1 cellular context compared by ENCODE assay signal in the genomic region with DNA sequence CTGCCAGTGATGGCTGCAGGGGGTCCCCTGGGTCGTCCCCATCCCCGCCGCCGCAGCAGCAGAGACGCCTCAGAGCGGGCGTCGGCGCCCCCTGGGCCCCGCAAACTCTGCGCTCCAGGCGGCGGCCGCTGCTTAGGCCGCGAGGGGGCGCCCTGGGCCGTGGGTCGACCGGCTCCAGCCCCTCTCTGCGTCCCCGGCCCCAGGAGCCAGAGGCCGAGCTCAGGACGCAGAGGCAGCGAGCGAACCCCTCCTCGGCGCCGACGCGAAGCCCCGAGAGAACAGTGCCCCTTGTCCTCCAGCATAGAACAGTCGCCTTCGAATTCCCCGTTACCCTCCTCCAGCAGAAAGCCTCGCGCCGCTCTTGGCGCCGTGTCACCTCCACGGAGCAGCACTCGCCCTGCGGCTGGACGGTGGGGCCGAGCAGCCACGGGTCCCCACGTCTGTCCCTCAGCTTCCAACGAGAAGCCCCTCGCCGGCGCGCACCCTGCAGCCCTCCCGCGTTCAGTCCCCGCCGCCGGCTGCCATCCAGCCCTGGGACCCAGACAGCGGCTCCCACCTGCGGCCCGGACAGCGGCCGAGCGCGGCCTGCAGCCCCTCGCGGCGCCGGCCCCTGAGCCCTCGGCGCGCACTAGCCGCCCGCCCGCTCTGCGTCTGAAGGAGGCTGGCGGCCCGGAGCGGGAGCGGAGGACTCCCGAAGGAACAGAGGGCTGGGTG.
TF ChIP-seq lines count a peak whose summit lies in the region.

No MANE protein-coding gene starts in this region.

TF ChIP-seq in WTC11, 78 proteins besides CTCF, POLR2A, EP300 and RAD21 (continued from another document and continues in another):
- TF ChIP-seq, protein P1, sequence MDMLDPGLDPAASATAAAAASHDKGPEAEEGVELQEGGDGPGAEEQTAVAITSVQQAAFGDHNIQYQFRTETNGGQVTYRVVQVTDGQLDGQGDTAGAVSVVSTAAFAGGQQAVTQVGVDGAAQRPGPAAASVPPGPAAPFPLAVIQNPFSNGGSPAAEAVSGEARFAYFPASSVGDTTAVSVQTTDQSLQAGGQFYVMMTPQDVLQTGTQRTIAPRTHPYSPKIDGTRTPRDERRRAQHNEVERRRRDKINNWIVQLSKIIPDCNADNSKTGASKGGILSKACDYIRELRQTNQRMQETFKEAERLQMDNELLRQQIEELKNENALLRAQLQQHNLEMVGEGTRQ (CRISPR knock-in tag; IDR thresholded peaks at IDR 0.05): no peak
- no peak for TF ChIP-seq ATF2 (CRISPR knock-in tag; IDR thresholded peaks at IDR 0.05; ENCODE audit: borderline replicate concordance, low read depth)
- TF ChIP-seq ZNF121 (CRISPR knock-in tag; IDR thresholded peaks at IDR 0.05): no peak
- TF ChIP-seq NFATC4 (CRISPR knock-in tag; IDR thresholded peaks at IDR 0.05): 0 out of 2 replicates have a peak, but pooled peaks have one; percentile 21
- TF ChIP-seq, protein P2, sequence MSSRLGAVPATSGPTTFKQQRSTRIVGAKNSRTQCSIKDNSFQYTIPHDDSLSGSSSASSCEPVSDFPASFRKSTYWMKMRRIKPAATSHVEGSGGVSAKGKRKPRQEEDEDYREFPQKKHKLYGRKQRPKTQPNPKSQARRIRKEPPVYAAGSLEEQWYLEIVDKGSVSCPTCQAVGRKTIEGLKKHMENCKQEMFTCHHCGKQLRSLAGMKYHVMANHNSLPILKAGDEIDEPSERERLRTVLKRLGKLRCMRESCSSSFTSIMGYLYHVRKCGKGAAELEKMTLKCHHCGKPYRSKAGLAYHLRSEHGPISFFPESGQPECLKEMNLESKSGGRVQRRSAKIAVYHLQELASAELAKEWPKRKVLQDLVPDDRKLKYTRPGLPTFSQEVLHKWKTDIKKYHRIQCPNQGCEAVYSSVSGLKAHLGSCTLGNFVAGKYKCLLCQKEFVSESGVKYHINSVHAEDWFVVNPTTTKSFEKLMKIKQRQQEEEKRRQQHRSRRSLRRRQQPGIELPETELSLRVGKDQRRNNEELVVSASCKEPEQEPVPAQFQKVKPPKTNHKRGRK (CRISPR knock-in tag; IDR thresholded peaks at IDR 0.05; ENCODE audit: borderline replicate concordance): no peak
- no peak for TF ChIP-seq TEAD4 (CRISPR knock-in tag; IDR thresholded peaks at IDR 0.05)
- no peak for TF ChIP-seq MLX (CRISPR knock-in tag; IDR thresholded peaks at IDR 0.05)
- no peak for TF ChIP-seq JUN (CRISPR knock-in tag; IDR thresholded peaks at IDR 0.05)
- TF ChIP-seq PREB (CRISPR knock-in tag; IDR thresholded peaks at IDR 0.05; ENCODE audit: borderline replicate concordance): no peak
- peak; percentile 53 for TF ChIP-seq FOXK1 (CRISPR knock-in tag; IDR thresholded peaks at IDR 0.05)
- TF ChIP-seq ZNF423 (CRISPR knock-in tag; IDR thresholded peaks at IDR 0.05): peak; percentile 61; the same call in 1 of the 2 replicates
- TF ChIP-seq IRF1 (CRISPR knock-in tag; IDR thresholded peaks at IDR 0.05): no peak
- TF ChIP-seq, protein P3, sequence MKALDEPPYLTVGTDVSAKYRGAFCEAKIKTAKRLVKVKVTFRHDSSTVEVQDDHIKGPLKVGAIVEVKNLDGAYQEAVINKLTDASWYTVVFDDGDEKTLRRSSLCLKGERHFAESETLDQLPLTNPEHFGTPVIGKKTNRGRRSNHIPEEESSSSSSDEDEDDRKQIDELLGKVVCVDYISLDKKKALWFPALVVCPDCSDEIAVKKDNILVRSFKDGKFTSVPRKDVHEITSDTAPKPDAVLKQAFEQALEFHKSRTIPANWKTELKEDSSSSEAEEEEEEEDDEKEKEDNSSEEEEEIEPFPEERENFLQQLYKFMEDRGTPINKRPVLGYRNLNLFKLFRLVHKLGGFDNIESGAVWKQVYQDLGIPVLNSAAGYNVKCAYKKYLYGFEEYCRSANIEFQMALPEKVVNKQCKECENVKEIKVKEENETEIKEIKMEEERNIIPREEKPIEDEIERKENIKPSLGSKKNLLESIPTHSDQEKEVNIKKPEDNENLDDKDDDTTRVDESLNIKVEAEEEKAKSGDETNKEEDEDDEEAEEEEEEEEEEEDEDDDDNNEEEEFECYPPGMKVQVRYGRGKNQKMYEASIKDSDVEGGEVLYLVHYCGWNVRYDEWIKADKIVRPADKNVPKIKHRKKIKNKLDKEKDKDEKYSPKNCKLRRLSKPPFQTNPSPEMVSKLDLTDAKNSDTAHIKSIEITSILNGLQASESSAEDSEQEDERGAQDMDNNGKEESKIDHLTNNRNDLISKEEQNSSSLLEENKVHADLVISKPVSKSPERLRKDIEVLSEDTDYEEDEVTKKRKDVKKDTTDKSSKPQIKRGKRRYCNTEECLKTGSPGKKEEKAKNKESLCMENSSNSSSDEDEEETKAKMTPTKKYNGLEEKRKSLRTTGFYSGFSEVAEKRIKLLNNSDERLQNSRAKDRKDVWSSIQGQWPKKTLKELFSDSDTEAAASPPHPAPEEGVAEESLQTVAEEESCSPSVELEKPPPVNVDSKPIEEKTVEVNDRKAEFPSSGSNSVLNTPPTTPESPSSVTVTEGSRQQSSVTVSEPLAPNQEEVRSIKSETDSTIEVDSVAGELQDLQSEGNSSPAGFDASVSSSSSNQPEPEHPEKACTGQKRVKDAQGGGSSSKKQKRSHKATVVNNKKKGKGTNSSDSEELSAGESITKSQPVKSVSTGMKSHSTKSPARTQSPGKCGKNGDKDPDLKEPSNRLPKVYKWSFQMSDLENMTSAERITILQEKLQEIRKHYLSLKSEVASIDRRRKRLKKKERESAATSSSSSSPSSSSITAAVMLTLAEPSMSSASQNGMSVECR (CRISPR knock-in tag; IDR thresholded peaks at IDR 0.05; ENCODE audit: borderline replicate concordance): peak; percentile 78; the same call in 1 of the 2 replicates
- no peak for TF ChIP-seq ATF1 (CRISPR knock-in tag; IDR thresholded peaks at IDR 0.05)
- no peak for TF ChIP-seq OVOL2 (CRISPR knock-in tag; IDR thresholded peaks at IDR 0.05; ENCODE audit: borderline replicate concordance)
- TF ChIP-seq, protein P4, sequence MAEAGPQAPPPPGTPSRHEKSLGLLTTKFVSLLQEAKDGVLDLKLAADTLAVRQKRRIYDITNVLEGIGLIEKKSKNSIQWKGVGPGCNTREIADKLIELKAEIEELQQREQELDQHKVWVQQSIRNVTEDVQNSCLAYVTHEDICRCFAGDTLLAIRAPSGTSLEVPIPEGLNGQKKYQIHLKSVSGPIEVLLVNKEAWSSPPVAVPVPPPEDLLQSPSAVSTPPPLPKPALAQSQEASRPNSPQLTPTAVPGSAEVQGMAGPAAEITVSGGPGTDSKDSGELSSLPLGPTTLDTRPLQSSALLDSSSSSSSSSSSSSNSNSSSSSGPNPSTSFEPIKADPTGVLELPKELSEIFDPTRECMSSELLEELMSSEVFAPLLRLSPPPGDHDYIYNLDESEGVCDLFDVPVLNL (CRISPR knock-in tag; IDR thresholded peaks at IDR 0.05; ENCODE audit: borderline replicate concordance, low read depth): no peak
- TF ChIP-seq ZNF425 (CRISPR knock-in tag; conservative IDR thresholded peaks at IDR 0.05): no peak
- TF ChIP-seq RORB (CRISPR knock-in tag; IDR thresholded peaks at IDR 0.05): no peak
- peak; percentile 49; the same call in 1 of the 2 replicates for TF ChIP-seq E2F5 (CRISPR knock-in tag; IDR thresholded peaks at IDR 0.05)
- 0 out of 2 replicates have a peak, but pooled peaks have one; percentile 12 for TF ChIP-seq NFYB (CRISPR knock-in tag; conservative IDR thresholded peaks at IDR 0.05; ENCODE audit: low read depth)
- TF ChIP-seq ZNF317 (CRISPR knock-in tag; IDR thresholded peaks at IDR 0.05; ENCODE audit: borderline replicate concordance, low read depth): no peak
- 0 out of 2 replicates have a peak, but pooled peaks have one; percentile 13 for TF ChIP-seq CREM (CRISPR knock-in tag; IDR thresholded peaks at IDR 0.05)
- TF ChIP-seq, protein P5, sequence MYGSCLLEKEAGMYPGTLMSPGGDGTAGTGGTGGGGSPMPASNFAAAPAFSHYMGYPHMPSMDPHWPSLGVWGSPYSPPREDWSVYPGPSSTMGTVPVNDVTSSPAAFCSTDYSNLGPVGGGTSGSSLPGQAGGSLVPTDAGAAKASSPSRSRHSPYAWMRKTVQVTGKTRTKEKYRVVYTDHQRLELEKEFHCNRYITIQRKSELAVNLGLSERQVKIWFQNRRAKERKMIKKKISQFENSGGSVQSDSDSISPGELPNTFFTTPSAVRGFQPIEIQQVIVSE (CRISPR knock-in tag; IDR thresholded peaks at IDR 0.05; ENCODE audit: borderline replicate concordance): no peak
- TF ChIP-seq, protein P6, sequence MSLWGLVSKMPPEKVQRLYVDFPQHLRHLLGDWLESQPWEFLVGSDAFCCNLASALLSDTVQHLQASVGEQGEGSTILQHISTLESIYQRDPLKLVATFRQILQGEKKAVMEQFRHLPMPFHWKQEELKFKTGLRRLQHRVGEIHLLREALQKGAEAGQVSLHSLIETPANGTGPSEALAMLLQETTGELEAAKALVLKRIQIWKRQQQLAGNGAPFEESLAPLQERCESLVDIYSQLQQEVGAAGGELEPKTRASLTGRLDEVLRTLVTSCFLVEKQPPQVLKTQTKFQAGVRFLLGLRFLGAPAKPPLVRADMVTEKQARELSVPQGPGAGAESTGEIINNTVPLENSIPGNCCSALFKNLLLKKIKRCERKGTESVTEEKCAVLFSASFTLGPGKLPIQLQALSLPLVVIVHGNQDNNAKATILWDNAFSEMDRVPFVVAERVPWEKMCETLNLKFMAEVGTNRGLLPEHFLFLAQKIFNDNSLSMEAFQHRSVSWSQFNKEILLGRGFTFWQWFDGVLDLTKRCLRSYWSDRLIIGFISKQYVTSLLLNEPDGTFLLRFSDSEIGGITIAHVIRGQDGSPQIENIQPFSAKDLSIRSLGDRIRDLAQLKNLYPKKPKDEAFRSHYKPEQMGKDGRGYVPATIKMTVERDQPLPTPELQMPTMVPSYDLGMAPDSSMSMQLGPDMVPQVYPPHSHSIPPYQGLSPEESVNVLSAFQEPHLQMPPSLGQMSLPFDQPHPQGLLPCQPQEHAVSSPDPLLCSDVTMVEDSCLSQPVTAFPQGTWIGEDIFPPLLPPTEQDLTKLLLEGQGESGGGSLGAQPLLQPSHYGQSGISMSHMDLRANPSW (CRISPR knock-in tag; conservative IDR thresholded peaks at IDR 0.05; ENCODE audit: low read depth): no peak
